ENCODE assay signal across 14 cellular contexts in the genomic region with DNA sequence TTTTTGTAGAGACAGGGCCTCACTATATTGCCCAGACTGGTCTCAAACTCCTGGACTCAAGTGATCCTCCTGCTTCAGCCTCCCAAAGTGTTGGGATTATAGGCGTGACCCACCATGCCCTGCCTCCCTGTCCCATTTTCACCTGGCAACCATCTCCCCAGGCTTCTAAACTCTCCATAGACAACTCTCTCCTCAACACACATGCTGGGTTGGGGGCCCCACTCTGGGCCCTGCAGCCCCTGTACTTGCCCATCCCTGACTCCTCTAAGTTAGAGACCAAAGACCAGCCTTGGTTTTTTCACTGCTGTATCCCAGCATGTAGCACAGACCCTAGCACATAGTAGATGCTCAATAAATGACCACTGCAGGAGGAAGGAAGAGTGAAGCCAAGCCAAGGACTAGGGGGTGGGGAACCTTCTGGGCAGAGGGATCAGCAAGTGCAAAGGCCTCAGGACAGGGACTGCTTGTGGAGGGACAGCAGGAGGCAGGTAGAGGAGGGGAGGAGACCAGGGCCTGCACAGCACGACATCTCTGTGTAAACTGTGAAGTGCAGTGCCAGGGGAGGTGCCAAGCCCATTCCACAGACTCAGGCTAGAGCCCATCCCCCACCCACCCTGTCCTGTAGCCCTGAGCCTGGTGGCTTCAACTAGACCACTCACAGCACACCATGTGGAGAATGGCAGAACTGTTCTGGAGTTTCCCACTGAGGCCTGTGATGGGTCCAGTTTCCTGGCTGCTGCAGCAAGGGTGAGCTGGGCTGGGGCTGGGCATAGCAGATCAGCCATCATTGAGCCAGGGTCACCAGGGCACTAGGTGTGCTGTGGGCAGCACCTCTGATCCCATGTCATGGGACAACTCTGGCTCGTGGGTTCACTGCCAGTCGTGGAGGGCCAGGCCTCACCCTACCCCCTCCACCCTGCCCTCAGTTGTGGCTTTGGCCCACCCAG. TPM values are rescaled to one million over a fixed set of nuclear protein-coding genes. Genes with fewer than 3 reads are reported as not detected.
DNase-seq lines count a peak whose midpoint lies in the region; ATAC-seq and TF ChIP-seq lines count a peak whose summit lies in the region.
"Had no signal": no experiment of that assay in that cellular context is flagged by ENCODE, and none has a peak within 500 bp of the region (broad histone marks: within the 10 kb centered on the region; RNA-seq: fewer than 3 reads in every experiment).

No MANE protein-coding gene starts in this region.

- no peaks in the 10 kb centered on the region for H3K36me3 ChIP-seq in left ventricle myocardium inferior
- H3K36me3 ChIP-seq: vagina had no signal

- no peak overlapping the region for H3K4me3 ChIP-seq in left ventricle myocardium inferior
- H3K4me3 ChIP-seq: vagina had no signal

- no peaks in the 10 kb centered on the region for H3K9me3 ChIP-seq in left ventricle myocardium inferior (replicated peaks)
- H3K9me3 ChIP-seq: vagina had no signal

- intact Hi-C loops in Right ventricle myocardium superior (cut with DNase I), result no loop called here
- intact Hi-C loops in left ventricle myocardium inferior (cut with micrococcal nuclease), result no loop called here

- H3K4me1 ChIP-seq in left ventricle myocardium inferior, result peaks cover 22% of the 10 kb centered on the region

- H3K27me3 ChIP-seq in left ventricle myocardium inferior (ENCODE audit: low read depth), result peaks cover 10% of the 10 kb centered on the region
- H3K27me3 ChIP-seq: vagina had no signal

- no peak for ATAC-seq in Right ventricle myocardium superior (ENCODE audit: poor library complexity)
- no peak for ATAC-seq in GM19395 (IDR thresholded peaks at IDR 0.05; ENCODE audit: unreplicated experiment)
- ATAC-seq in GM18498 (IDR thresholded peaks at IDR 0.05; ENCODE audit: unreplicated experiment), result no peak
- ATAC-seq: naive thymus-derived CD8-positive, alpha-beta T cell had no signal

- TF ChIP-seq CTCF in GM12872 (IDR thresholded peaks at IDR 0.05; ENCODE audit: insufficient read depth, low read depth, low read length) (peak; percentile 54; the same call in 1 of the 3 replicates), left ventricle myocardium inferior (IDR thresholded peaks at IDR 0.05; ENCODE audit: borderline replicate concordance) (no peak)

- in situ Hi-C loops in SK-MEL-5 (cut with HindIII; ENCODE audit: low pct_unique_long_range_greater_than_20kb, low sequenced_read_pairs), result no loop called here

- DNase-seq in 8988T (peak; percentile 43), SK-MEL-5 (ENCODE audit: low read depth, low spot score) (peak; percentile 45), left kidney (ENCODE audit: low read depth, low spot score) (peak; percentile 25), Right ventricle myocardium superior (no peak), left ventricle myocardium inferior (no peak)
- DNase-seq: activated CD4-positive, alpha-beta T cell treated with anti-CD3 and anti-CD28 coated beads, Interleukin-2, amount 10 ng/mL, durations not matched to agents 24 days and 14 days; activated gamma-delta T cell; central memory CD4-positive, alpha-beta T cell; SW 1271 had no signal

- H3K27ac ChIP-seq in left ventricle myocardium inferior (replicated peaks), result no peak overlapping the region
- H3K27ac ChIP-seq: vagina had no signal

RNA-seq across cellular contexts. Expression of gene SRC, which starts 3.4 kb away (rescaled TPM):
- 5.7 and 7.3 TPM in 2 replicates for total RNA-seq in SK-MEL-5 (2014; rRNA removed; shearing (Covaris generic))
- 16.0 and 21.0 TPM in 2 replicates for polyA plus RNA-seq in SK-MEL-5 (2015; cell fraction: cytosol; rRNA removed)
- 27.1 and 30.4 TPM in 2 replicates for polyA plus RNA-seq in SK-MEL-5 (2015; cell fraction: nucleus; rRNA removed)
- 6.7 TPM for total RNA-seq in Right ventricle myocardium superior
- total RNA-seq in left ventricle myocardium inferior, result 4.2 TPM

RNA-seq across cellular contexts. Expression of gene MANBAL, which starts 53.0 kb away (rescaled TPM):
- total RNA-seq in SK-MEL-5 (2014; rRNA removed; shearing (Covaris generic)), result 12.4 and 19.4 TPM in 2 replicates
- polyA plus RNA-seq in SK-MEL-5 (2015; cell fraction: cytosol; rRNA removed), result 58.6 and 65.7 TPM in 2 replicates
- 16.3 and 20.9 TPM in 2 replicates for polyA plus RNA-seq in SK-MEL-5 (2015; cell fraction: nucleus; rRNA removed)
- total RNA-seq in Right ventricle myocardium superior, result 18.6 TPM
- total RNA-seq in left ventricle myocardium inferior, result 19.2 TPM

Comparison
In these comparisons a context has a peak if more than half of its experiments do, and no peak if none do; other contexts are left out.
1. DNase-seq: peak in 8988T (single experiment), SK-MEL-5 (single experiment) and left kidney (single experiment); none in Right ventricle myocardium superior (single experiment) and left ventricle myocardium inferior (single experiment).